ENCODE assay signal across 28 cellular contexts in the genomic region with DNA sequence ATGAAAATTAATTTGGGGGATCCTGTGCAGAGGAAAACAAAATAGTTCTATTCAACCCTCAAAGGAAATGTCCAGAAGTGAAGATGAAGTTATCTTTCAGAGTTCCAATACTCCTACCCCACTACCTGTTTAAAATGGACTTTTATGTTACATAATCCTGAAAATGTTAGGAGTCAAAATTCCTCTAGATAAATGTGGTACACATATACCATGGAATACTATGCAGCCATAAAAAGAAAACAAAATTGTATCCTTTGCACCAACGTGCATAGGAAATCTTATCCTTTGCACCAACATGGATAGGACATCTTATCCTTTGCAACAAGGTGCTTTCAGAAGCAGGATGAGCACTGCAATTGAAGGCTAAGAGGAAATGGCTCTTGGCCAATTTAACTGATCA.
"Had no signal": no experiment of that assay in that cellular context is flagged by ENCODE, and none has a peak within 500 bp of the region (broad histone marks: within the 10 kb centered on the region; RNA-seq: fewer than 3 reads in every experiment).

No MANE protein-coding gene starts in this region.

- H3K4me3 Mint-ChIP-seq: stimulated activated effector memory CD8-positive, alpha-beta T cell treated with anti-CD3 and anti-CD28 coated beads, Interleukin-12 subunit alpha, Interleukin-12 subunit beta, amount 100 ng/mL, for 72 hours; stimulated activated memory B cell treated with anti-CD40 and anti-IgM and Interleukin-4, amounts not matched to agents 10 μg/mL and 1 μg/mL and 100 μg/mL, for 72 hours; stimulated activated naive B cell treated with anti-CD40 and anti-IgM and Interleukin-4, amounts not matched to agents 10 μg/mL and 1 μg/mL and 100 μg/mL, for 72 hours; stimulated activated naive CD8-positive, alpha-beta T cell treated with anti-CD3 and anti-CD28 coated beads, Interleukin-15, amount 100 ng/mL, for 72 hours; stimulated activated naive CD8-positive, alpha-beta T cell treated with anti-CD3 and anti-CD28 coated beads, Interleukin-15, Interleukin-2, amounts not matched to agents 100 ng/mL and 50 ng/mL, for 24 hours; type B pancreatic cell had no signal

- H3K27me3 ChIP-seq: stomach, suprapubic skin, testis, thyroid gland, tibial artery, tibial nerve, transverse colon, upper lobe of left lung, upper lobe of right lung, uterus, vagina had no signal

- H3K27ac Mint-ChIP-seq: stimulated activated effector memory CD8-positive, alpha-beta T cell treated with anti-CD3 and anti-CD28 coated beads, Interleukin-12 subunit alpha, Interleukin-12 subunit beta, amount 100 ng/mL, for 72 hours; stimulated activated memory B cell treated with anti-CD40 and anti-IgM and Interleukin-4, amounts not matched to agents 10 μg/mL and 1 μg/mL and 100 μg/mL, for 72 hours; stimulated activated naive B cell treated with anti-CD40 and anti-IgM and Interleukin-4, amounts not matched to agents 10 μg/mL and 1 μg/mL and 100 μg/mL, for 72 hours; stimulated activated naive CD8-positive, alpha-beta T cell treated with anti-CD3 and anti-CD28 coated beads, Interleukin-15, amount 100 ng/mL, for 72 hours; stimulated activated naive CD8-positive, alpha-beta T cell treated with anti-CD3 and anti-CD28 coated beads, Interleukin-15, Interleukin-2, amounts not matched to agents 100 ng/mL and 50 ng/mL, for 24 hours; type B pancreatic cell had no signal

- H3K27me3 Mint-ChIP-seq: stimulated activated memory B cell treated with anti-CD40 and anti-IgM and Interleukin-4, amounts not matched to agents 10 μg/mL and 1 μg/mL and 100 μg/mL, for 72 hours; stimulated activated naive CD8-positive, alpha-beta T cell treated with anti-CD3 and anti-CD28 coated beads, Interleukin-15, amount 100 ng/mL, for 72 hours; stimulated activated naive CD8-positive, alpha-beta T cell treated with anti-CD3 and anti-CD28 coated beads, Interleukin-15, Interleukin-2, amounts not matched to agents 100 ng/mL and 50 ng/mL, for 24 hours; type B pancreatic cell had no signal

- H3K9me3 ChIP-seq: stomach, suprapubic skin, testis, thoracic aorta, thyroid gland, tibial artery, tibial nerve, transverse colon, upper lobe of left lung, upper lobe of right lung, uterus, vagina had no signal

- H3K9me3 Mint-ChIP-seq: stimulated activated effector memory CD8-positive, alpha-beta T cell treated with anti-CD3 and anti-CD28 coated beads, Interleukin-12 subunit alpha, Interleukin-12 subunit beta, amount 100 ng/mL, for 72 hours; stimulated activated naive B cell treated with anti-CD40 and anti-IgM and Interleukin-4, amounts not matched to agents 10 μg/mL and 1 μg/mL and 100 μg/mL, for 72 hours; stimulated activated naive CD8-positive, alpha-beta T cell treated with anti-CD3 and anti-CD28 coated beads, Interleukin-15, amount 100 ng/mL, for 72 hours; stimulated activated naive CD8-positive, alpha-beta T cell treated with anti-CD3 and anti-CD28 coated beads, Interleukin-15, Interleukin-2, amounts not matched to agents 100 ng/mL and 50 ng/mL, for 24 hours; type B pancreatic cell had no signal

- ATAC-seq: stimulated activated effector memory CD8-positive, alpha-beta T cell treated with anti-CD3 and anti-CD28 coated beads, Interleukin-12 subunit alpha, Interleukin-12 subunit beta, amount 100 ng/mL, for 72 hours; stimulated activated memory B cell treated with anti-CD40 and anti-IgM and Interleukin-4, amounts not matched to agents 10 μg/mL and 1 μg/mL and 100 μg/mL, for 72 hours; stimulated activated naive B cell treated with anti-CD40 and anti-IgM and Interleukin-4, amounts not matched to agents 10 μg/mL and 1 μg/mL and 100 μg/mL, for 72 hours; stimulated activated naive CD8-positive, alpha-beta T cell treated with anti-CD3 and anti-CD28 coated beads, Interleukin-15, amount 100 ng/mL, for 72 hours; stimulated activated naive CD8-positive, alpha-beta T cell treated with anti-CD3 and anti-CD28 coated beads, Interleukin-15, Interleukin-2, amounts not matched to agents 100 U/mL and 50 U/mL, for 24 hours; upper lobe of right lung had no signal

- H3K36me3 Mint-ChIP-seq: stimulated activated effector memory CD8-positive, alpha-beta T cell treated with anti-CD3 and anti-CD28 coated beads, Interleukin-12 subunit alpha, Interleukin-12 subunit beta, amount 100 ng/mL, for 72 hours; type B pancreatic cell had no signal

- H3K4me1 Mint-ChIP-seq: stimulated activated effector memory CD8-positive, alpha-beta T cell treated with anti-CD3 and anti-CD28 coated beads, Interleukin-12 subunit alpha, Interleukin-12 subunit beta, amount 100 ng/mL, for 72 hours; stimulated activated memory B cell treated with anti-CD40 and anti-IgM and Interleukin-4, amounts not matched to agents 10 μg/mL and 1 μg/mL and 100 μg/mL, for 72 hours; stimulated activated naive B cell treated with anti-CD40 and anti-IgM and Interleukin-4, amounts not matched to agents 10 μg/mL and 1 μg/mL and 100 μg/mL, for 72 hours; stimulated activated naive CD8-positive, alpha-beta T cell treated with anti-CD3 and anti-CD28 coated beads, Interleukin-15, amount 100 ng/mL, for 72 hours had no signal

- H3K4me3 ChIP-seq: stomach, suprapubic skin, testis, thoracic aorta, thyroid gland, tibial artery, tibial nerve, transverse colon, upper lobe of left lung, upper lobe of right lung, uterus, vagina had no signal

- H3K27ac ChIP-seq: stomach, suprapubic skin, testis, thoracic aorta, thyroid gland, tibial artery, tibial nerve, transverse colon, upper lobe of left lung, upper lobe of right lung, uterus, vagina had no signal

- H3K4me1 ChIP-seq: testis, uterus had no signal

- DNase-seq: stimulated activated CD4-positive, alpha-beta T cell treated with anti-CD3 and anti-CD28 coated beads, Interleukin-2, amount 100 ng/mL, for 48 hours; stimulated activated CD4-positive, alpha-beta T cell treated with anti-CD3 and anti-CD28 coated beads, Interleukin-4, amount 100 ng/mL, for 1 hour; stimulated activated CD4-positive, alpha-beta T cell treated with anti-CD3 and anti-CD28 coated beads, Interleukin-4, amount 100 ng/mL, for 24 hours; stimulated activated CD4-positive, alpha-beta T cell treated with anti-CD3 and anti-CD28 coated beads, Interleukin-4, amount 100 ng/mL, for 4 hours; stimulated activated CD8-positive, alpha-beta memory T cell treated with anti-CD3 and anti-CD28 coated beads, Interleukin-4, amount 100 ng/mL, for 48 hours; stimulated activated naive B cell treated with anti-CD40 and anti-IgM and Interleukin-4, amounts not matched to agents 10 μg/mL and 1 μg/mL and 100 μg/mL, for 72 hours; stimulated activated naive CD4-positive, alpha-beta T cell; stimulated activated naive CD4-positive, alpha-beta T cell treated with Interleukin-2 at 50 U/mL for 16 hours; stimulated activated naive CD8-positive, alpha-beta T cell treated with anti-CD3 and anti-CD28 coated beads, Interleukin-15, amount 100 ng/mL, for 72 hours; stimulated activated naive CD8-positive, alpha-beta T cell treated with anti-CD3 and anti-CD28 coated beads, Interleukin-15, Interleukin-2, amounts not matched to agents 100 U/mL and 50 U/mL, for 24 hours; stomach; substantia nigra; testis; thyroid gland; tibial artery; transverse colon; trophoblast cell; upper lobe of left lung; upper lobe of right lung; uterus had no signal

- H3K36me3 ChIP-seq: stomach, suprapubic skin, thoracic aorta, thyroid gland, tibial artery, tibial nerve, transverse colon, upper lobe of left lung, upper lobe of right lung, uterus, vagina had no signal
